In the genomic region with DNA sequence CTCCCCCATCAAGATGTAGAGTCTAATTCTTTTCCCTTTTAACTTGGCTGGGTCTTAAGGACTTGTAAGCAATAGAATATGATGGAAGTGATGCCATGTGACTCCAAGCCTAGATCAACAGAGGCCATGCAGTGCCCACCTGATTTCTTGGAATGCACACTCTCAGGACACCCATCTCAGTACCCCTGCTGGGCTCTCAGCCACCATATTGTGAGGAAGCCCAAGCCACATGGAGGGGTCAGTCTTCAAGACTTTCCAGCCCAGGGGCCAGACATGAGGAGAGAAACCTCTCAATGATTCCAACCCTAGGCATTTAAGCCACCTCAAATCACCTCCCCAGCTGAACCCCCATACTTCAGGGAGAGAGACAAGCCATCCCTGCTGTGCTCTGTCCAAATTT, we compare ENCODE assay signal across 27 cellular contexts.
DNase-seq lines count a peak whose midpoint lies in the region; ATAC-seq and TF ChIP-seq lines count a peak whose summit lies in the region.
"Had no signal": no experiment of that assay in that cellular context is flagged by ENCODE, and none has a peak within 500 bp of the region (broad histone marks: within the 10 kb centered on the region; RNA-seq: fewer than 3 reads in every experiment).

No MANE protein-coding gene starts in this region.

- H3K4me3 ChIP-seq in heart right ventricle (no peak overlapping the region), tibial artery (no peak overlapping the region)
- H3K4me3 ChIP-seq: gastrocnemius medialis, sigmoid colon had no signal

- peak overlapping the region; percentile 85 for H3K27ac Mint-ChIP-seq in T-helper 1 cell treated with Interleukin-12 subunit alpha and Interleukin-12 subunit beta and Interleukin-4 antibody, amounts not matched to agents 30 μg/mL and 1 μg/mL, for 36 hours
- H3K27ac Mint-ChIP-seq in activated naive CD8-positive, alpha-beta T cell treated with anti-CD3 and anti-CD28 coated beads, Interleukin-2, amount 50 U/mL, for 24 hours, result peak overlapping the region; percentile 82
- H3K27ac Mint-ChIP-seq: nephron had no signal

- peaks cover 27% of the 10 kb centered on the region for H3K9me3 Mint-ChIP-seq in T-helper 1 cell treated with Interleukin-12 subunit alpha and Interleukin-12 subunit beta and Interleukin-4 antibody, amounts not matched to agents 30 μg/mL and 1 μg/mL, for 36 hours
- peaks cover 3% of the 10 kb centered on the region for H3K9me3 Mint-ChIP-seq in activated naive CD8-positive, alpha-beta T cell treated with anti-CD3 and anti-CD28 coated beads, Interleukin-2, amount 50 U/mL, for 24 hours

- H3K36me3 Mint-ChIP-seq in T-helper 1 cell treated with Interleukin-12 subunit alpha and Interleukin-12 subunit beta and Interleukin-4 antibody, amounts not matched to agents 30 μg/mL and 1 μg/mL, for 36 hours (ENCODE audit: low read depth), result peaks cover 27% of the 10 kb centered on the region
- H3K36me3 Mint-ChIP-seq in activated naive CD8-positive, alpha-beta T cell treated with anti-CD3 and anti-CD28 coated beads, Interleukin-2, amount 50 U/mL, for 24 hours (ENCODE audit: low read depth), result peaks cover 9% of the 10 kb centered on the region

- no peaks in the 10 kb centered on the region for H3K27me3 Mint-ChIP-seq in T-helper 1 cell treated with Interleukin-12 subunit alpha and Interleukin-12 subunit beta and Interleukin-4 antibody, amounts not matched to agents 30 μg/mL and 1 μg/mL, for 36 hours (ENCODE audit: low read depth)
- no peaks in the 10 kb centered on the region for H3K27me3 Mint-ChIP-seq in activated naive CD8-positive, alpha-beta T cell treated with anti-CD3 and anti-CD28 coated beads, Interleukin-2, amount 50 U/mL, for 24 hours

- TF ChIP-seq CTCF in heart right ventricle (IDR thresholded peaks at IDR 0.05) (no peak), tibial artery (IDR thresholded peaks at IDR 0.05) (no peak)

- H3K36me3 ChIP-seq in heart right ventricle (no peaks in the 10 kb centered on the region), tibial artery (no peaks in the 10 kb centered on the region)
- H3K36me3 ChIP-seq: gastrocnemius medialis, sigmoid colon had no signal

- no peak for DNase-seq in T-helper 1 cell
- DNase-seq in cardiac septum (ENCODE audit: low spot score), result peak; percentile 54
- no peak for DNase-seq in heart right ventricle
- no peak for DNase-seq in activated naive CD8-positive, alpha-beta T cell treated with anti-CD3 and anti-CD28 coated beads, Interleukin-2, amount 50 U/mL, for 24 hours
- DNase-seq in tibial artery, result no peak
- no peak for DNase-seq in hepatic stellate cell (ENCODE audit: low spot score)
- no peak for DNase-seq in NCI-H82 (lab: John Stamatoyannopoulos, UW)
- DNase-seq: activated gamma-delta T cell treated with Interleukin-2 at 50 U/mL for 16 hours; C1 segment of cervical spinal cord; Calu3; DMS79; gastrocnemius medialis; H7; hypothalamus; left cardiac atrium; NCI-H2029 treated with DMSO at 0.1 percent for 48 hours; NCI-H524 treated with DMSO at 0.1 percent for 48 hours; Right ventricle myocardium superior; sigmoid colon; stimulated activated CD4-positive, alpha-beta T cell treated with anti-CD3 and anti-CD28 coated beads, Interleukin-12 subunit alpha, Interleukin-12 subunit beta, amount 100 ng/mL, for 4 hours; stimulated activated CD4-positive, alpha-beta T cell treated with anti-CD3 and anti-CD28 coated beads, Interleukin-4, amount 100 ng/mL, for 1 hour had no signal

- H3K27me3 ChIP-seq in heart right ventricle (peaks cover 0 to 7% (median 0%) of the 10 kb centered on the region in 7 donors), tibial artery (no peaks in the 10 kb centered on the region)
- H3K27me3 ChIP-seq: gastrocnemius medialis had no signal

- peaks cover 74% of the 10 kb centered on the region for H3K4me1 Mint-ChIP-seq in T-helper 1 cell treated with Interleukin-12 subunit alpha and Interleukin-12 subunit beta and Interleukin-4 antibody, amounts not matched to agents 30 μg/mL and 1 μg/mL, for 36 hours (ENCODE audit: low read depth)
- H3K4me1 Mint-ChIP-seq in activated naive CD8-positive, alpha-beta T cell treated with anti-CD3 and anti-CD28 coated beads, Interleukin-2, amount 50 U/mL, for 24 hours, result peaks cover 91% of the 10 kb centered on the region
- H3K4me1 Mint-ChIP-seq: nephron had no signal

- no peak for ATAC-seq in heart right ventricle
- no peak for ATAC-seq in activated naive CD8-positive, alpha-beta T cell treated with anti-CD3 and anti-CD28 coated beads, Interleukin-2, amount 50 U/mL, for 24 hours
- ATAC-seq: gastrocnemius medialis, left cardiac atrium, SK-N-SH treated with all-trans-retinoic acid at 6 μM for 48 hours had no signal

- H3K4me3 Mint-ChIP-seq in T-helper 1 cell treated with Interleukin-12 subunit alpha and Interleukin-12 subunit beta and Interleukin-4 antibody, amounts not matched to agents 30 μg/mL and 1 μg/mL, for 36 hours, result peak overlapping the region; percentile 29
- H3K4me3 Mint-ChIP-seq in activated naive CD8-positive, alpha-beta T cell treated with anti-CD3 and anti-CD28 coated beads, Interleukin-2, amount 50 U/mL, for 24 hours, result peak overlapping the region; percentile 14
- H3K4me3 Mint-ChIP-seq: nephron had no signal

- H3K4me1 ChIP-seq in heart right ventricle (no peaks in the 10 kb centered on the region), tibial artery (peaks cover 0 to 59% (median 9%) of the 10 kb centered on the region in 4 donors)
- H3K4me1 ChIP-seq: gastrocnemius medialis, sigmoid colon had no signal

- no peak overlapping the region for H3K27ac ChIP-seq in heart right ventricle
- H3K27ac ChIP-seq in tibial artery, result peak overlapping the region; percentile 55 to 56
- H3K27ac ChIP-seq: 22Rv1, gastrocnemius medialis, HL-60, KMS-11 had no signal

- intact Hi-C loops in cardiac septum (cut with DNase I), result no loop called here
- intact Hi-C loops in heart right ventricle (cut with DNase I), result no loop called here
- intact Hi-C loops in tibial artery (cut with DNase I; ENCODE audit: low total_unique reads), result no loop called here

- peaks cover 0 to 17% (median 0%) of the 10 kb centered on the region in 11 donors for H3K9me3 ChIP-seq in heart right ventricle
- H3K9me3 ChIP-seq in tibial artery, result peaks cover 0 to 11% (median 4%) of the 10 kb centered on the region in 3 donors
- H3K9me3 ChIP-seq: gastrocnemius medialis had no signal

Comparison
In these comparisons a context has a peak if more than half of its experiments do, and no peak if none do; other contexts are left out.
1. H3K27ac ChIP-seq: peak in tibial artery (2 of 2); none in heart right ventricle (0 of 10).